10 cellular contexts compared by ENCODE assay signal in genomic region chr4:152678841-152679240, GRCh38. TPM values are rescaled to one million over a fixed set of nuclear protein-coding genes. Genes with fewer than 3 reads are reported as not detected.
A peak's percentile ranks its signal among the peaks of the same experiment; 100 is the strongest.
DNase-seq lines count a peak whose midpoint lies in the region; ATAC-seq, FAIRE-seq and TF ChIP-seq lines count a peak whose summit lies in the region.
"Had no signal": no experiment of that assay in that cellular context is flagged by ENCODE, and none has a peak within 500 bp of the region (broad histone marks: within the 10 kb centered on the region; RNA-seq: fewer than 3 reads in every experiment).

No MANE protein-coding gene starts in this region.

- 0 out of 2 replicates have a peak, but pooled peaks cover 3% of the 10 kb centered on the region for H3K36me3 ChIP-seq in SU-DHL-6 (ENCODE audit: low read length)
- H3K36me3 ChIP-seq in adrenal gland (replicated peaks in 1 of 2), result no peaks in the 10 kb centered on the region

- no peak overlapping the region for H2AFZ ChIP-seq in SU-DHL-6 (ENCODE audit: low read depth, low read length, severe bottlenecking)

- H3K27ac ChIP-seq in SU-DHL-6 (ENCODE audit: low read depth, low read length) (peak overlapping the region; percentile 93), foreskin keratinocyte (peak overlapping the region; percentile 100), adrenal gland (no peak overlapping the region)

- peak; percentile 48 for FAIRE-seq in GM12891 (lab: Jason Lieb, UNC)
- FAIRE-seq: G401.6 had no signal

- H3K4me1 ChIP-seq in foreskin keratinocyte (peaks cover 46% of the 10 kb centered on the region), adrenal gland (replicated peaks in 1 of 2) (no peaks in the 10 kb centered on the region)

- intact Hi-C loops in adrenal gland (cut with DNase I), result no loop called here

- peaks cover 53% of the 10 kb centered on the region for H3F3A ChIP-seq in SU-DHL-6 (ENCODE audit: insufficient read depth)

- 67 to 79% (median 69%) methylated on average over 1 of the region's 1 CpG for WGBS in adrenal gland, 4 donors

- TF ChIP-seq CTCF in AG10803 (conservative IDR thresholded peaks at IDR 0.05; ENCODE audit: low read length) (no peak), SU-DHL-6 (IDR thresholded peaks at IDR 0.05; ENCODE audit: insufficient read depth, low read length, poor library complexity, severe bottlenecking) (no peak), foreskin keratinocyte (conservative IDR thresholded peaks at IDR 0.05) (no peak), adrenal gland (IDR thresholded peaks at IDR 0.05) (no peak)

- H3K4me2 ChIP-seq in SU-DHL-6 (ENCODE audit: low read depth, low read length, poor library complexity, severe bottlenecking), result peak overlapping the region; percentile 93

- H3K9me3 ChIP-seq in SU-DHL-6 (ENCODE audit: insufficient read depth, low read length), result no peaks in the 10 kb centered on the region
- no peaks in the 10 kb centered on the region for H3K9me3 ChIP-seq in adrenal gland (replicated peaks in 1 of 3)

- no peaks in the 10 kb centered on the region for H3K9me2 ChIP-seq in SU-DHL-6 (replicated peaks; ENCODE audit: insufficient read depth, low read length)

- no peak for ATAC-seq in foreskin keratinocyte
- ATAC-seq in HG03108 (IDR thresholded peaks at IDR 0.05; ENCODE audit: unreplicated experiment), result no peak

- H3K9ac ChIP-seq in SU-DHL-6 (ENCODE audit: low read length), result peak overlapping the region; percentile 72

- H3K4me3 ChIP-seq in AG10803 (ENCODE audit: low read length), result peak overlapping the region; percentile 69; the same call in 1 of the 2 replicates
- H3K4me3 ChIP-seq in SU-DHL-6 (ENCODE audit: insufficient read depth, low read length, poor library complexity, severe bottlenecking), result peak overlapping the region; percentile 78
- no peak overlapping the region for H3K4me3 ChIP-seq in adrenal gland

- H3K27me3 ChIP-seq in SU-DHL-6 (ENCODE audit: low read length), result no peaks in the 10 kb centered on the region
- no peaks in the 10 kb centered on the region for H3K27me3 ChIP-seq in foreskin keratinocyte
- no peaks in the 10 kb centered on the region for H3K27me3 ChIP-seq in adrenal gland

- no peaks in the 10 kb centered on the region for H4K20me1 ChIP-seq in SU-DHL-6 (ENCODE audit: low read depth, low read length)

- DNase-seq in AG10803 (ENCODE audit: low read depth) (no peak), GM12891 (ENCODE audit: insufficient read length, low spot score) (no peak), foreskin keratinocyte (no peak), adrenal gland (no peak)
- no peak for DNase-seq in stimulated activated CD4-positive, alpha-beta T cell treated with anti-CD3 and anti-CD28 coated beads, Interleukin-4, amount 100 ng/mL, for 1 hour
- DNase-seq in stimulated activated CD8-positive, alpha-beta memory T cell treated with anti-CD3 and anti-CD28 coated beads, Interleukin-4, amount 100 ng/mL, for 48 hours, result no peak
- DNase-seq: activated effector memory CD4-positive, alpha-beta T cell treated with Interleukin-2 at 50 U/mL for 16 hours had no signal

- H3K79me2 ChIP-seq in SU-DHL-6 (ENCODE audit: insufficient read depth, low read length), result peaks cover 50% of the 10 kb centered on the region

- TF ChIP-seq POLR2A in GM12891 (IDR thresholded peaks at IDR 0.05; ENCODE audit: low read depth, low read length) (no peak), adrenal gland (IDR thresholded peaks at IDR 0.05) (no peak)

TF ChIP-seq in GM12891, 5 proteins besides CTCF, POLR2A, EP300 and RAD21:
- no peak for TF ChIP-seq PAX5 (IDR thresholded peaks at IDR 0.05; ENCODE audit: insufficient read depth, low read length, severe bottlenecking)
- TF ChIP-seq TAF1 (IDR thresholded peaks at IDR 0.05; ENCODE audit: low read depth, low read length), result no peak

RNA-seq across cellular contexts. Expression of gene TMEM154, which starts 1.0 kb away (rescaled TPM):
- polyA plus RNA-seq in GM12891 (2012; ENCODE audit: low read depth, missing spikeins), result 9.3 TPM
- 102 and 118 TPM in 2 replicates for total RNA-seq in foreskin keratinocyte
- polyA plus RNA-seq in foreskin keratinocyte, result 12.8 and 13.3 TPM in 2 replicates
- 1 to 10 TPM in 1 of 8 donors, under 1 TPM in 6, not detected in 1; 0.11 to 3.6 (median 0.83) TPM for total RNA-seq in adrenal gland
- polyA plus RNA-seq in adrenal gland, result under 1 TPM; 0.10 to 0.22 (median 0.16) TPM

Comparison
In these comparisons a context has a peak if more than half of its experiments do, and no peak if none do; other contexts are left out.
1. H3K4me3 ChIP-seq: peak in AG10803 (single experiment) and SU-DHL-6 (single experiment); none in adrenal gland (0 of 4).
2. H3K27ac ChIP-seq: peak in SU-DHL-6 (single experiment) and foreskin keratinocyte (single experiment); none in adrenal gland (0 of 5).
3. RNA of gene TMEM154, which starts 1.0 kb away (total RNA-seq): 102 to 118 TPM in foreskin keratinocyte; 0.11 to 3.6 TPM in adrenal gland; every median in the first group is over 10 times any median in the second.